ENCODE assay signal across 18 cellular contexts in genomic region chr10:119225288-119225687, GRCh38.
"Had no signal": no experiment of that assay in that cellular context is flagged by ENCODE, and none has a peak within 500 bp of the region (broad histone marks: within the 10 kb centered on the region; RNA-seq: fewer than 3 reads in every experiment).

No MANE protein-coding gene starts in this region.

- H3K27me3 ChIP-seq: esophagus squamous epithelium, left lung, thyroid gland, upper lobe of left lung, uterus had no signal

- H3K27ac Mint-ChIP-seq: dendritic cell treated with granulocyte-macrophage colony-stimulating factor and Interleukin-4, amounts not matched to agents 40 ng/mL and 50 ng/mL, for 4 days; effector memory CD8-positive, alpha-beta T cell had no signal

- H3K4me3 ChIP-seq: esophagus squamous epithelium, left lung, smooth muscle cell, thyroid gland, upper lobe of left lung, uterus had no signal

- H3K9me3 Mint-ChIP-seq: dendritic cell treated with granulocyte-macrophage colony-stimulating factor and Interleukin-4, amounts not matched to agents 40 ng/mL and 50 ng/mL, for 4 days; effector memory CD8-positive, alpha-beta T cell; immature natural killer cell had no signal

- H3K4me3 Mint-ChIP-seq: dendritic cell treated with granulocyte-macrophage colony-stimulating factor and Interleukin-4, amounts not matched to agents 40 ng/mL and 50 ng/mL, for 4 days; effector memory CD8-positive, alpha-beta T cell; immature natural killer cell; naive thymus-derived CD4-positive, alpha-beta T cell had no signal

- DNase-seq: effector memory CD8-positive, alpha-beta T cell; esophagus squamous epithelium; foreskin fibroblast; immature natural killer cell; left lung; naive thymus-derived CD4-positive, alpha-beta T cell; right cardiac atrium; stimulated activated CD4-positive, alpha-beta T cell treated with anti-CD3 and anti-CD28 coated beads, Interleukin-2, amount 100 ng/mL, for 48 hours; stimulated activated naive CD4-positive, alpha-beta T cell treated with Interleukin-2 at 50 U/mL for 16 hours; thyroid gland; upper lobe of left lung; uterus had no signal

- ATAC-seq: effector memory CD8-positive, alpha-beta T cell; left lung; naive thymus-derived CD4-positive, alpha-beta T cell; right cardiac atrium had no signal

- H3K27ac ChIP-seq: neutrophil, uterus had no signal

- H3K4me2 ChIP-seq: smooth muscle cell had no signal

- H3K9me3 ChIP-seq: esophagus squamous epithelium, left lung, neutrophil, thyroid gland, upper lobe of left lung, uterus had no signal

- H3K36me3 ChIP-seq: esophagus squamous epithelium, left lung, neutrophil, thyroid gland, upper lobe of left lung, uterus had no signal

- H3K27me3 Mint-ChIP-seq: effector memory CD8-positive, alpha-beta T cell; naive thymus-derived CD4-positive, alpha-beta T cell; progenitor cell of endocrine pancreas had no signal

- FAIRE-seq: colon, keratinocyte had no signal
